9 cellular contexts compared by ENCODE assay signal in genomic region chr10:32317795-32318194, GRCh38. TPM values are rescaled to one million over a fixed set of nuclear protein-coding genes. Genes with fewer than 3 reads are reported as not detected.
DNase-seq lines count a peak whose midpoint lies in the region; ATAC-seq, FAIRE-seq and TF ChIP-seq lines count a peak whose summit lies in the region.
"Had no signal": no experiment of that assay in that cellular context is flagged by ENCODE, and none has a peak within 500 bp of the region (broad histone marks: within the 10 kb centered on the region; RNA-seq: fewer than 3 reads in every experiment).

No MANE protein-coding gene starts in this region.

- H3K4me1 Mint-ChIP-seq in CD14-positive monocyte: peaks cover 67% of the 10 kb centered on the region
- H3K4me1 Mint-ChIP-seq in activated naive CD8-positive, alpha-beta T cell treated with anti-CD3 and anti-CD28 coated beads for 36 hours: peaks cover 75% of the 10 kb centered on the region

- intact Hi-C loops in CD14-positive monocyte (cut with micrococcal nuclease) (loop anchor here in 1 of 2 donors (2.0 kb wide), 1 partner anchor 29 kb away; the partner anchor contains the start of gene EPC1), left ventricle myocardium superior (cut with micrococcal nuclease) (no loop called here)

- peak; percentile 86 for ATAC-seq in HG03045 (IDR thresholded peaks at IDR 0.05; ENCODE audit: unreplicated experiment)
- ATAC-seq in left ventricle myocardium superior: no peak

- no peak for TF ChIP-seq CTCF in CD14-positive monocyte (IDR thresholded peaks at IDR 0.05)

- H3K4me3 Mint-ChIP-seq in CD14-positive monocyte: peak overlapping the region; percentile 5 to 57
- no peak overlapping the region for H3K4me3 Mint-ChIP-seq in activated naive CD8-positive, alpha-beta T cell treated with anti-CD3 and anti-CD28 coated beads for 36 hours

- FAIRE-seq in GM19239 (lab: Jason Lieb, UNC): peak; percentile 98

- DNase-seq in CD14-positive monocyte (ENCODE audit: low spot score): no peak
- DNase-seq in GM19239 (ENCODE audit: insufficient read length, low spot score): peak; percentile 41
- no peak for DNase-seq in activated naive CD8-positive, alpha-beta T cell treated with anti-CD3 and anti-CD28 coated beads for 36 hours
- DNase-seq in T1000 (lab: John Stamatoyannopoulos, UW): no peak
- DNase-seq in DMS153 (lab: John Stamatoyannopoulos, UW): no peak
- DNase-seq in NCI-H187 (lab: John Stamatoyannopoulos, UW): no peak
- DNase-seq in left ventricle myocardium superior: no peak
- DNase-seq: NCI-H2029 treated with DMSO at 0.1 percent for 48 hours had no signal

- peaks cover 7 to 9% of the 10 kb centered on the region in 2 donors for H3K36me3 Mint-ChIP-seq in CD14-positive monocyte
- peaks cover 24% of the 10 kb centered on the region for H3K36me3 Mint-ChIP-seq in activated naive CD8-positive, alpha-beta T cell treated with anti-CD3 and anti-CD28 coated beads for 36 hours

- no peaks in the 10 kb centered on the region for H3K27me3 Mint-ChIP-seq in CD14-positive monocyte (ENCODE audit: low read depth in 3 of 3)
- H3K27me3 Mint-ChIP-seq in activated naive CD8-positive, alpha-beta T cell treated with anti-CD3 and anti-CD28 coated beads for 36 hours: no peaks in the 10 kb centered on the region

- H3K9me3 Mint-ChIP-seq in CD14-positive monocyte: no peaks in the 10 kb centered on the region
- H3K9me3 Mint-ChIP-seq in activated naive CD8-positive, alpha-beta T cell treated with anti-CD3 and anti-CD28 coated beads for 36 hours: peaks cover 7% of the 10 kb centered on the region

- H3K27ac Mint-ChIP-seq in CD14-positive monocyte: peak overlapping the region; percentile 94 to 98 (median 96)
- H3K27ac Mint-ChIP-seq in activated naive CD8-positive, alpha-beta T cell treated with anti-CD3 and anti-CD28 coated beads for 36 hours: peak overlapping the region; percentile 70

RNA-seq across cellular contexts. Expression of gene EPC1, which starts 29.2 kb away (rescaled TPM):
- polyA plus RNA-seq in CD14-positive monocyte: 10 to 100 TPM; 28.3 to 31.0 TPM
- 10 to 100 TPM; 32.1 to 33.1 TPM for total RNA-seq in activated naive CD8-positive, alpha-beta T cell treated with anti-CD3 and anti-CD28 coated beads for 36 hours
- total RNA-seq in left ventricle myocardium superior: 18.6 TPM
